In the genomic region with DNA sequence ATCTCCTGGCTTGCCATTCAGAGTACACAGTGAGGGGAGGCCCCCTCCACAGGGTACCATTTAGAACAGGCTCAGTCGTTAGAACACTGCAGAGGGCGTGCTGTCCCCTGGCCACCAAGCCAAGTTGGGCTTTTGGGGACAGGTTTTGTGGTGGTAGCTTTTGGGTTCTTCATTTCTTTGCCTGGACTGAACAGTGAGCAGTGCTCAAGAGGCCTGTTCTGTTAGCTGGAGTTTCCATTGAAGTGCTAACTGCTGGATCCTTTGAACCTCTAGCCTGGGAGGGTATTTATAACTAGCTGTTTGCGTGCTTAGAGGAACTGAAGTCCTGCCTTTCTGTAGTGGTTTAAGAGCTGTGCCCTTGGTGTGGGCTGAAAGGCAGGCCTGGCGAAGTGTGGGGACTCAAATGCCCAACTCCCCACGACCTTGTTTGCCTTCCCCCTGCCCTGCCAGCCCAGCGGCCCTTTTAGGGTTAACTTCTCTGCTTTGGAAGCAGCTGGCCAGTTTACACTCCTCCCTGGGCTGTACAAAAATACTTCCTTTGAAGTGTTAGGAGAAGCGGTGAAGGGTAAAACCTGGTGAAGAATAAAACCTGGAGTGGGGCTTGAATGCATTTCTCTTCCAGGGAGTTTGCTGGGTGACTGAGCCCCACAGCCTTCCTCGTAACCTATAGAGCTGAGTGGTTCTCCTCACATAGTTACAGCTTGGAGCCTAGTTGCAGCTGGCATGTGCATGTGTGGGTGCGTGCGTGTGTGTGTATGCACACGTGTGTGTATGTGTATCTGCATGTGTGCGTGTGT, we compare ENCODE assay signal across 8 cellular contexts. TPM values are rescaled to one million over a fixed set of nuclear protein-coding genes. Genes with fewer than 3 reads are reported as not detected.
DNase-seq lines count a peak whose midpoint lies in the region; ATAC-seq and TF ChIP-seq lines count a peak whose summit lies in the region.

No MANE protein-coding gene starts in this region.

- in situ Hi-C loops in ACHN (cut with HindIII; ENCODE audit: low pct_ligation_motif_present, low pct_unique_long_range_greater_than_20kb, low sequenced_read_pairs) = no loop called here

- H3K27ac Mint-ChIP-seq in Calu3 (ENCODE audit: unreplicated experiment) = no peak overlapping the region

- H3K36me3 Mint-ChIP-seq in Calu3 (ENCODE audit: insufficient read depth, unreplicated experiment) = peaks cover 4% of the 10 kb centered on the region

- intact Hi-C loops in Calu3 (cut with micrococcal nuclease; ENCODE audit: unreplicated experiment) = no loop called here
- intact Hi-C loops in posterior vena cava (cut with DNase I) = loop anchor here in 1 of 2 donors (10.0 kb wide), 1 partner anchor 127 kb away; no protein-coding TSS in a partner anchor

- no peaks in the 10 kb centered on the region for H3K27me3 Mint-ChIP-seq in Calu3 (ENCODE audit: unreplicated experiment)

- H3K4me1 Mint-ChIP-seq in Calu3 (ENCODE audit: low read depth, unreplicated experiment) = peaks cover 50% of the 10 kb centered on the region

- no peak for ATAC-seq in HG03460 (IDR thresholded peaks at IDR 0.05; ENCODE audit: unreplicated experiment)

- peak; percentile 66 for DNase-seq in ACHN
- peak; percentile 13 for DNase-seq in NCI-H1694 treated with DMSO at 0.1 percent for 48 hours (lab: John Stamatoyannopoulos, UW)
- peak; percentile 81 for DNase-seq in choroid plexus epithelial cell (ENCODE audit: low read depth)
- peak; percentile 37 for DNase-seq in midbrain (lab: John Stamatoyannopoulos, UW)
- DNase-seq in activated CD4-positive, alpha-beta T cell treated with anti-CD3 and anti-CD28 coated beads for 4 hours = no peak
- DNase-seq in Calu3 = no peak
- no peak for DNase-seq in posterior vena cava (ENCODE audit: low spot score)

- H3K9me3 Mint-ChIP-seq in Calu3 (ENCODE audit: low read depth, unreplicated experiment) = no peaks in the 10 kb centered on the region

- TF ChIP-seq CTCF in choroid plexus epithelial cell (conservative IDR thresholded peaks at IDR 0.05; ENCODE audit: low read depth, low read length) (no peak), Calu3 (IDR thresholded peaks at IDR 0.05; ENCODE audit: unreplicated experiment) (no peak)

- H3K4me3 Mint-ChIP-seq in Calu3 (ENCODE audit: low read depth, unreplicated experiment) = no peak overlapping the region

- CTCF ChIA-PET in Calu3 (lab: Charles Lee) = interaction anchor here (0.6 to 1.4 kb wide), 2 partner anchors 9 to 113 kb away, joined by 3 to 6 read pairs; no protein-coding TSS in a partner anchor

- no TSS peak for BruUV-seq in Calu3 (replicated peaks; lab: Mats Ljungman, UMichigan)

- H3K4me3 ChIP-seq in choroid plexus epithelial cell (ENCODE audit: low read depth, low read length) = no peak overlapping the region

RNA-seq across cellular contexts. Expression of a gene that starts 34.6 kb away (rescaled TPM):
- 23.7 and 24.5 TPM in 2 replicates for total RNA-seq in Calu3 (2022)
- 1 to 10 TPM; 7.5 to 8.5 TPM for total RNA-seq in posterior vena cava

Comparison
In these comparisons a context has a peak if more than half of its experiments do, and no peak if none do; other contexts are left out.
1. DNase-seq: peak in ACHN (single experiment), NCI-H1694 treated with DMSO at 0.1 percent for 48 hours (single experiment), choroid plexus epithelial cell (single experiment) and midbrain (single experiment); none in activated CD4-positive, alpha-beta T cell treated with anti-CD3 and anti-CD28 coated beads for 4 hours (0 of 2), Calu3 (single experiment) and posterior vena cava (single experiment).